Comparison of ENCODE assay signal across 20 cellular contexts in the genomic region with DNA sequence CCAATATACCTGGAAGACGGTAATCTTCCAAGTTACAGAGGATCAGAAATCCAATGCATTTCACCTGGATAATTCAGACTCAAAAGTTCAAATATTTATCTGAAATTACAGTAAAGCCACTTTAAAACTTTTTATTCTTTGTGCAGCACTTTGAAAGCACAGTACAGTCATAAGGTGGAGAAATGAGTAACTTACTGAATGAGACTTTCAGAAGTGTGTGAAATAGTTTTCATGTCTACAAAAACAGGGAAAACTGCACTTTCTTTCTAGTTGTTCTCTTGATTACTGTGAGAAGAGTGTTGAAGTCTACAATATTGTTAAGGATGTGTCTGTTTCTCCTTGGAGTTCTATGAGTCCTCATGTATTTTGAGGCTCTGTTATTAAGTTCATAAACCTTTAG.
DNase-seq lines count a peak whose midpoint lies in the region; ATAC-seq and TF ChIP-seq lines count a peak whose summit lies in the region.
"Had no signal": no experiment of that assay in that cellular context is flagged by ENCODE, and none has a peak within 500 bp of the region (broad histone marks: within the 10 kb centered on the region; RNA-seq: fewer than 3 reads in every experiment).

No MANE protein-coding gene starts in this region.

- peaks cover 6% of the 10 kb centered on the region; the same call in 1 of the 2 replicates for H4K20me1 ChIP-seq in IMR-90 (ENCODE audit: insufficient read depth, low read length)
- peaks cover 9% of the 10 kb centered on the region for H4K20me1 ChIP-seq in osteoblast (ENCODE audit: insufficient read depth, low read length)

- TF ChIP-seq POLR2A in IMR-90 (IDR thresholded peaks at IDR 0.05; ENCODE audit: low read depth, low read length), result no peak

- BruUV-seq in IMR-90 (replicated peaks; lab: Mats Ljungman, UMichigan), result no TSS peak

- peak overlapping the region; percentile 62; the same call in 1 of the 2 replicates for H2BK20ac ChIP-seq in IMR-90 (ENCODE audit: low read depth, low read length)

- H2AFZ ChIP-seq in IMR-90 (replicated peaks; ENCODE audit: low read length, poor library complexity) (no peak overlapping the region), osteoblast (ENCODE audit: low read length) (no peak overlapping the region)

- peaks cover 38% of the 10 kb centered on the region for H3K4me1 Mint-ChIP-seq in activated T-cell treated with anti-CD3 and anti-CD28 coated beads, Interleukin-2, amount 50 U/mL, for 24 hours (ENCODE audit: low read depth)
- H3K4me1 Mint-ChIP-seq in endodermal cell, result peaks cover 18% of the 10 kb centered on the region

- H3K4me2 ChIP-seq in IMR-90 (ENCODE audit: low read depth, low read length), result peak overlapping the region; percentile 61; the same call in 1 of the 2 replicates
- peak overlapping the region; percentile 74 for H3K4me2 ChIP-seq in osteoblast (ENCODE audit: insufficient read depth, low read length)

- WGBS in IMR-90 (ENCODE audit: extremely low coverage in 2 of 2, insufficient read length in 1 of 2), 2 experiments, result no CpG with 5 or more reads among the region's 1 CpG
- 96 to 100% methylated on average over 1 of the region's 1 CpG for WGBS in endodermal cell (ENCODE audit: insufficient coverage in 1 of 2, insufficient read length in 1 of 2), 2 experiments

- H3K9ac ChIP-seq in IMR-90 (ENCODE audit: low read depth, low read length) (no peak overlapping the region; the same call in 1 of the 2 replicates), endodermal cell (ENCODE audit: extremely low read depth, low read length, poor library complexity, severe bottlenecking) (no peak overlapping the region)

- CTCF ChIA-PET in IMR-90 (lab: Yijun Ruan, JAX), result no interaction called here

- peak overlapping the region; percentile 56 for H2BK5ac ChIP-seq in IMR-90 (ENCODE audit: low read depth, low read length, poor library complexity, severe bottlenecking)

- DNase-seq in activated T-cell treated with anti-CD3 and anti-CD28 coated beads, Interleukin-2, amount 50 U/mL, for 24 hours, result no peak
- DNase-seq in activated T-cell treated with anti-CD3 and anti-CD28 coated beads, Interleukin-2, amount 50 U/mL, for 1 hour, result no peak
- DNase-seq in IMR-90, result peak; percentile 25
- peak; percentile 18 for DNase-seq in amniotic epithelial cell (ENCODE audit: low read depth)
- DNase-seq in osteoblast (ENCODE audit: insufficient read length, low spot score, missing footprints), result no peak
- no peak for DNase-seq in endodermal cell
- DNase-seq in NCI-H1694 treated with DMSO at 0.1 percent for 48 hours (lab: John Stamatoyannopoulos, UW), result no peak
- DNase-seq: ACHN; DMS53; effector CD4-positive, alpha-beta T cell; H9; heart right ventricle; NCI-H1694; NCI-H446; stimulated activated naive CD4-positive, alpha-beta T cell; T-cell had no signal

- peaks cover 28 to 40% of the 10 kb centered on the region in 2 experiments for H3K79me1 ChIP-seq in IMR-90 (ENCODE audit: low read depth in 1 of 2, low read length in 2 of 2)

- H3K23ac ChIP-seq in IMR-90 (ENCODE audit: low read depth, low read length), result peak overlapping the region; percentile 78; the same call in 1 of the 2 replicates

- no peak overlapping the region for H3K4me3 Mint-ChIP-seq in activated T-cell treated with anti-CD3 and anti-CD28 coated beads, Interleukin-2, amount 50 U/mL, for 24 hours
- no peak overlapping the region for H3K4me3 Mint-ChIP-seq in endodermal cell
- H3K4me3 Mint-ChIP-seq: H9; natural killer cell treated with Interleukin-12 subunit alpha and Interleukin-12 subunit beta and Interleukin-15 and Interleukin-18, amount 100 ng/mL, for 72 hours; T-cell had no signal

- no peak for TF ChIP-seq RAD21 in IMR-90 (IDR thresholded peaks at IDR 0.05; ENCODE audit: low read length)

- intact Hi-C loops in IMR-90 (cut with micrococcal nuclease), result no loop called here

- no peaks in the 10 kb centered on the region for H3K9me3 ChIP-seq in IMR-90 (ENCODE audit: control insufficient read depth, insufficient read depth, low read length)
- H3K9me3 ChIP-seq in osteoblast (ENCODE audit: low read depth, low read length), result no peaks in the 10 kb centered on the region
- no peaks in the 10 kb centered on the region for H3K9me3 ChIP-seq in endodermal cell (ENCODE audit: control insufficient read depth, low read length)
- H3K9me3 ChIP-seq: heart right ventricle had no signal

- H3K9me1 ChIP-seq in IMR-90 (ENCODE audit: insufficient read depth, low read length), result peaks cover 11% of the 10 kb centered on the region

- dilution Hi-C loops in IMR-90 (cut with HindIII; ENCODE audit: low sequenced_read_pairs, unreplicated experiment), result no loop called here

- H3K9me3 Mint-ChIP-seq in activated T-cell treated with anti-CD3 and anti-CD28 coated beads, Interleukin-2, amount 50 U/mL, for 24 hours, result no peaks in the 10 kb centered on the region
- no peaks in the 10 kb centered on the region for H3K9me3 Mint-ChIP-seq in endodermal cell
- H3K9me3 Mint-ChIP-seq: H9; natural killer cell treated with Interleukin-12 subunit alpha and Interleukin-12 subunit beta and Interleukin-15 and Interleukin-18, amount 100 ng/mL, for 72 hours; T-cell had no signal

- H3K14ac ChIP-seq in IMR-90 (replicated peaks; ENCODE audit: low read depth, low read length), result peak overlapping the region; percentile 94

- H3K4me1 ChIP-seq in IMR-90 (ENCODE audit: control insufficient read depth, insufficient read depth, low read length) (peaks cover 8% of the 10 kb centered on the region), osteoblast (ENCODE audit: insufficient read depth, low read length) (peaks cover 21% of the 10 kb centered on the region), endodermal cell (ENCODE audit: control insufficient read depth, insufficient read depth, low read length) (no peaks in the 10 kb centered on the region)

- H4K91ac ChIP-seq in IMR-90 (ENCODE audit: insufficient read depth, low read depth, low read length), result peak overlapping the region; percentile 53; the same call in 1 of the 2 replicates

- H4K8ac ChIP-seq in IMR-90 (ENCODE audit: low read depth in 2 of 2, low read length in 2 of 2), result peak overlapping the region in 1 of 2 experiments; percentile 39; a peak in 1 of 4 replicates

- peak overlapping the region; percentile 8; the same call in 1 of the 2 replicates for H4K5ac ChIP-seq in IMR-90 (ENCODE audit: low read depth, low read length)

- no peak overlapping the region for H3K4me3 ChIP-seq in IMR-90 (ENCODE audit: insufficient read depth, low read depth, low read length)
- no peak overlapping the region for H3K4me3 ChIP-seq in osteoblast (ENCODE audit: insufficient read depth, low read length)
- no peak overlapping the region for H3K4me3 ChIP-seq in endodermal cell (ENCODE audit: low read length)
- H3K4me3 ChIP-seq: heart right ventricle, lung had no signal

- H3K27me3 ChIP-seq in IMR-90 (ENCODE audit: control insufficient read depth, insufficient read depth, low read length), result no peaks in the 10 kb centered on the region
- no peaks in the 10 kb centered on the region for H3K27me3 ChIP-seq in osteoblast (ENCODE audit: insufficient read depth, low read length)
- H3K27me3 ChIP-seq in endodermal cell (ENCODE audit: control insufficient read depth, insufficient read depth, low read length, poor library complexity, severe bottlenecking), result no peaks in the 10 kb centered on the region
- H3K27me3 ChIP-seq: heart right ventricle had no signal

- H3K27me3 Mint-ChIP-seq in activated T-cell treated with anti-CD3 and anti-CD28 coated beads, Interleukin-2, amount 50 U/mL, for 24 hours, result no peaks in the 10 kb centered on the region
- no peaks in the 10 kb centered on the region for H3K27me3 Mint-ChIP-seq in endodermal cell (ENCODE audit: insufficient read depth)
- H3K27me3 Mint-ChIP-seq: natural killer cell treated with Interleukin-12 subunit alpha and Interleukin-12 subunit beta and Interleukin-15 and Interleukin-18, amount 100 ng/mL, for 72 hours; T-cell had no signal

- no peak overlapping the region for H3K56ac ChIP-seq in IMR-90 (ENCODE audit: extremely low read depth, insufficient read depth, low read length)

- H3K36me3 Mint-ChIP-seq in activated T-cell treated with anti-CD3 and anti-CD28 coated beads, Interleukin-2, amount 50 U/mL, for 24 hours (ENCODE audit: low read depth), result peaks cover 21% of the 10 kb centered on the region
- H3K36me3 Mint-ChIP-seq in endodermal cell (ENCODE audit: low read depth), result peaks cover 9% of the 10 kb centered on the region
- H3K36me3 Mint-ChIP-seq: natural killer cell treated with Interleukin-12 subunit alpha and Interleukin-12 subunit beta and Interleukin-15 and Interleukin-18, amount 100 ng/mL, for 72 hours had no signal

- peak; percentile 41 for ATAC-seq in IMR-90 (ENCODE audit: low read depth)
- no peak for ATAC-seq in GM19324 (IDR thresholded peaks at IDR 0.05; ENCODE audit: low FRiP score, unreplicated experiment)
- ATAC-seq: natural killer cell treated with Interleukin-12 subunit alpha and Interleukin-12 subunit beta and Interleukin-15 and Interleukin-18, amount 100 ng/mL, for 72 hours; T-cell had no signal

- no peak for TF ChIP-seq CTCF in IMR-90 (conservative IDR thresholded peaks at IDR 0.05; ENCODE audit: low read depth, low read length)
- TF ChIP-seq CTCF in osteoblast (IDR thresholded peaks at IDR 0.05; ENCODE audit: extremely low read depth, low read depth, low read length), result no peak
- no peak for TF ChIP-seq CTCF in endodermal cell (conservative IDR thresholded peaks at IDR 0.05)

- H3K36me3 ChIP-seq in IMR-90 (ENCODE audit: control insufficient read depth, insufficient read depth, low read length) (no peaks in the 10 kb centered on the region), osteoblast (ENCODE audit: insufficient read depth, low read length) (no peaks in the 10 kb centered on the region), endodermal cell (ENCODE audit: control insufficient read depth, insufficient read depth, low read length) (no peaks in the 10 kb centered on the region)

- POLR2A ChIA-PET in IMR-90 (lab: Charles Lee; ENCODE audit: unreplicated experiment), result no interaction called here

- H2BK15ac ChIP-seq in IMR-90 (ENCODE audit: low read depth, low read length), result 0 out of 3 replicates have a peak overlapping the region, but pooled peaks have one; percentile 62

- H2AK5ac ChIP-seq in IMR-90 (ENCODE audit: low read depth, low read length), result peak overlapping the region; percentile 76; the same call in 1 of the 2 replicates

- peak overlapping the region; percentile 82; the same call in 1 of the 2 replicates for H3K4ac ChIP-seq in IMR-90 (ENCODE audit: low read depth, low read length)

- H3K79me2 ChIP-seq in osteoblast (ENCODE audit: insufficient read depth, low read length), result peaks cover 42% of the 10 kb centered on the region

- in situ Hi-C loops in IMR-90 (cut with MboI; ENCODE audit: low sequenced_read_pairs), result no loop called here

- H3K27ac ChIP-seq in IMR-90 (ENCODE audit: insufficient read depth, low read length) (peak overlapping the region; percentile 41; the same call in 1 of the 2 replicates), osteoblast (ENCODE audit: low read depth, low read length) (peak overlapping the region; percentile 71), endodermal cell (ENCODE audit: low read depth, low read length) (no peak overlapping the region)
- H3K27ac ChIP-seq: heart right ventricle, RWPE1 had no signal

- H2AK9ac ChIP-seq in IMR-90 (replicated peaks; ENCODE audit: low read depth, low read length, poor library complexity), result no peak overlapping the region

- peak overlapping the region; percentile 58 for H3K27ac Mint-ChIP-seq in activated T-cell treated with anti-CD3 and anti-CD28 coated beads, Interleukin-2, amount 50 U/mL, for 24 hours
- no peak overlapping the region for H3K27ac Mint-ChIP-seq in endodermal cell
- H3K27ac Mint-ChIP-seq: natural killer cell treated with Interleukin-12 subunit alpha and Interleukin-12 subunit beta and Interleukin-15 and Interleukin-18, amount 100 ng/mL, for 72 hours; T-cell had no signal

- peak overlapping the region; percentile 50; the same call in 1 of the 2 replicates for H3K18ac ChIP-seq in IMR-90 (ENCODE audit: low read depth, low read length)

- H2BK120ac ChIP-seq in IMR-90 (ENCODE audit: low read depth, low read length), result peak overlapping the region; percentile 82

Comparison
In these comparisons a context has a peak if more than half of its experiments do, and no peak if none do; other contexts are left out.
1. DNase-seq: peak in IMR-90 (single experiment) and amniotic epithelial cell (single experiment); none in activated T-cell treated with anti-CD3 and anti-CD28 coated beads, Interleukin-2, amount 50 U/mL, for 24 hours (single experiment), activated T-cell treated with anti-CD3 and anti-CD28 coated beads, Interleukin-2, amount 50 U/mL, for 1 hour (single experiment), osteoblast (single experiment), endodermal cell (single experiment) and NCI-H1694 treated with DMSO at 0.1 percent for 48 hours (single experiment).